In the genomic region with DNA sequence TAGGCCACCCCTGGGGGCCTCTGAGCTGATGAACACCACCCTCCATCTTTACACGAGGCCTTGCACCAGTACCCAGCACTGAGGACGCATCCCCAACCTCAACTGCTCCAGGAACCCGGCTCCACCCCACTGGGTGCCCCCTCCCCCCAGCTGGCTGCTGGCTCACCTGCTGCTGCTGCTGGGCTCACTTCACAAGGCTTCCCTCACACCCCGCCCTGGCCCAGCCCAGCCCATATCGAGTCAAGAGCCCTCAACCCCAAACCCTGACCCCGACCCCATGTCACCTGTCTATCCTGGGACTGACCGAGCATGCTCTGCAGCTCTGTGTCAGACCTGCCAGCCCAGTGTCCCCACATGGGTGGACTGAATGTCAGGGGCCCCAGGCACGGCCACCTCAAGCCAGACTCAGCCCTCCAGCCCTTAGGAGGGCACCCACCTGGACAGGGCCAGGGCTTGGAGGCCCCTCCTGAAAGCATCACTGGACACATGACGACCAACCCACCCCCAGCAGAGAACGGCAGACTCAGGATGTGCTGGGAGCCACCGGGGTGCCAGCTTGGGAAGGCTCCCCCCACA, we compare ENCODE assay signal across 18 cellular contexts. TPM values are rescaled to one million over a fixed set of nuclear protein-coding genes. Genes with fewer than 3 reads are reported as not detected.
"Had no signal": no experiment of that assay in that cellular context is flagged by ENCODE, and none has a peak within 500 bp of the region (broad histone marks: within the 10 kb centered on the region; RNA-seq: fewer than 3 reads in every experiment).

No MANE protein-coding gene starts in this region.

- H3K4me1 ChIP-seq: pancreas, right lobe of liver had no signal

- H3K4me1 Mint-ChIP-seq: central memory CD8-positive, alpha-beta T cell; immature natural killer cell; stimulated activated naive B cell treated with anti-CD40 and anti-IgM and Interleukin-4, amounts not matched to agents 10 μg/mL and 1 μg/mL and 100 μg/mL, for 72 hours had no signal

- H3K36me3 Mint-ChIP-seq: immature natural killer cell; naive thymus-derived CD8-positive, alpha-beta T cell; stimulated activated naive B cell treated with anti-CD40 and anti-IgM and Interleukin-4, amounts not matched to agents 10 μg/mL and 1 μg/mL and 100 μg/mL, for 72 hours had no signal

- H3K27me3 Mint-ChIP-seq: central memory CD8-positive, alpha-beta T cell; naive thymus-derived CD8-positive, alpha-beta T cell had no signal

- H3K9me3 Mint-ChIP-seq: central memory CD8-positive, alpha-beta T cell; immature natural killer cell; naive thymus-derived CD8-positive, alpha-beta T cell; stimulated activated naive B cell treated with anti-CD40 and anti-IgM and Interleukin-4, amounts not matched to agents 10 μg/mL and 1 μg/mL and 100 μg/mL, for 72 hours had no signal

- DNase-seq: cortex of kidney; dorsolateral prefrontal cortex; effector memory CD4-positive, alpha-beta T cell; immature natural killer cell; left colon; mammary epithelial cell; naive thymus-derived CD8-positive, alpha-beta T cell; nucleus accumbens; right lobe of liver; stimulated activated CD4-positive, alpha-beta T cell treated with anti-CD3 and anti-CD28 coated beads, Interleukin-15, amount 100 ng/mL, for 24 hours; stimulated activated CD4-positive, alpha-beta T cell treated with anti-CD3 and anti-CD28 coated beads, Interleukin-1b, Interleukin-23, amount 100 ng/mL, for 48 hours; stimulated activated CD4-positive, alpha-beta T cell treated with anti-CD3 and anti-CD28 coated beads, Interleukin-4, amount 100 ng/mL, for 24 hours; stimulated activated naive B cell treated with anti-CD40 and anti-IgM and Interleukin-4, amounts not matched to agents 10 μg/mL and 1 μg/mL and 100 μg/mL, for 72 hours; trophoblast cell had no signal

- H3K27ac ChIP-seq: dorsolateral prefrontal cortex, pancreas, right lobe of liver had no signal

- H3K27me3 ChIP-seq: dorsolateral prefrontal cortex, pancreas, right lobe of liver had no signal

- H3K36me3 ChIP-seq: pancreas, right lobe of liver had no signal

- H3K27ac Mint-ChIP-seq: progenitor cell of endocrine pancreas; stimulated activated naive B cell treated with anti-CD40 and anti-IgM and Interleukin-4, amounts not matched to agents 10 μg/mL and 1 μg/mL and 100 μg/mL, for 72 hours had no signal

- ATAC-seq: left colon; mucosa of descending colon; naive thymus-derived CD8-positive, alpha-beta T cell; pancreas; right lobe of liver; stimulated activated naive B cell treated with anti-CD40 and anti-IgM and Interleukin-4, amounts not matched to agents 10 μg/mL and 1 μg/mL and 100 μg/mL, for 72 hours had no signal

- H3K4me3 ChIP-seq: dorsolateral prefrontal cortex, mucosa of descending colon, pancreas, right lobe of liver had no signal

- H3K9me3 ChIP-seq: mucosa of descending colon, pancreas, right lobe of liver had no signal

- H3K4me3 Mint-ChIP-seq: central memory CD8-positive, alpha-beta T cell; immature natural killer cell; naive thymus-derived CD8-positive, alpha-beta T cell; stimulated activated naive B cell treated with anti-CD40 and anti-IgM and Interleukin-4, amounts not matched to agents 10 μg/mL and 1 μg/mL and 100 μg/mL, for 72 hours had no signal

RNA-seq across cellular contexts. Expression of a gene that starts 21.4 kb away (rescaled TPM):
- total RNA-seq: naive thymus-derived CD8-positive, alpha-beta T cell had no signal
- polyA plus RNA-seq: immature natural killer cell; naive thymus-derived CD8-positive, alpha-beta T cell had no signal
